In the genomic region with DNA sequence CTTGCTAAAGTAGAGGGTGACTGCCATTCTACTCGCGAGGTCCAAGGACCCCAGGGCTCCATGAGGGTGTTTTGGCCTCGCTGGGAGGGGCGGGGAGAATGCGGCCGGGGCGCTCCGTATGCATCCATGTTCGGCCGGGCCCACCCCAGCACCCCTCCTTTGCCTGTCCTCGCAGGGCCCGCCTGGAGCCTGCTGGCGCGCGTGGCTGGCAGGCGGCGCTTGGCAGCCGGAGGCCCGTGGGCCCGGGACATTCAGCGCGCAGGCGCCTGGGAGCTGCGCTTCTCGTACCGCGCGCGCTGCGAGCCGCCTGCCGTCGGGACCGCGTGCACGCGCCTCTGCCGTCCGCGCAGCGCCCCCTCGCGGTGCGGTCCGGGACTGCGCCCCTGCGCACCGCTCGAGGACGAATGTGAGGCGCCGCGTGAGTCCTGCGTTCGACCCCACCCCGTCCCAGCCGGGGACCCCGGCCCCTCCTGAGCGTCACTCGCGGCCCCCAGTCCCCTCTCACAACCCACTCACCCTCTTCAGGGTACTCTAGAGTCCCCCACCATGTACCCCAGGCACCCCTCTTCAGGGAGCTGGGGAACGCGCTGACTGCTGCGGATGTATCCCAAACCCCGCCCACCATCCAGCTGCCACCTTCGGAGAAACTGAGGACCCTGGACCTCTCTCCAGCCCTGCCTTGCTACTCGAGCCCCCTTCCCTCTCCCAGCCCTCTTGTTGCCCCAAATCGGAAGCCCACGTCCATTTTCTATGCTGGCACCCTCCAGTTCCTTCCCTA, we compare ENCODE assay signal across 9 cellular contexts. TPM values are rescaled to one million over a fixed set of nuclear protein-coding genes. Genes with fewer than 3 reads are reported as not detected.
DNase-seq lines count a peak whose midpoint lies in the region; ATAC-seq and TF ChIP-seq lines count a peak whose summit lies in the region.
"Had no signal": no experiment of that assay in that cellular context is flagged by ENCODE, and none has a peak within 500 bp of the region (broad histone marks: within the 10 kb centered on the region; RNA-seq: fewer than 3 reads in every experiment).

No MANE protein-coding gene starts in this region.

- H2AFZ ChIP-seq in osteoblast (ENCODE audit: low read length), result no peak overlapping the region

- no peaks in the 10 kb centered on the region for H3K9me3 Mint-ChIP-seq in type B pancreatic cell

- H3K4me3 ChIP-seq in GM12865 (ENCODE audit: low read depth, low read length), result no peak overlapping the region
- H3K4me3 ChIP-seq in osteoblast (ENCODE audit: insufficient read depth, low read length), result no peak overlapping the region

- no peak for ATAC-seq in GM18498 (IDR thresholded peaks at IDR 0.05; ENCODE audit: unreplicated experiment)
- ATAC-seq in omental fat pad (ENCODE audit: low FRiP score), result no peak

- peaks cover 3% of the 10 kb centered on the region for H3K36me3 Mint-ChIP-seq in type B pancreatic cell

- peaks cover 8% of the 10 kb centered on the region for H3K4me1 Mint-ChIP-seq in type B pancreatic cell (ENCODE audit: unreplicated experiment)

- H3K9me3 ChIP-seq in osteoblast (ENCODE audit: low read depth, low read length), result no peaks in the 10 kb centered on the region

- H3K4me1 ChIP-seq in osteoblast (ENCODE audit: insufficient read depth, low read length), result peaks cover 5% of the 10 kb centered on the region

- peaks cover 81% of the 10 kb centered on the region for H3K27me3 Mint-ChIP-seq in type B pancreatic cell

- peaks cover 60% of the 10 kb centered on the region for H3K27me3 ChIP-seq in osteoblast (ENCODE audit: insufficient read depth, low read length)

- H3K36me3 ChIP-seq in osteoblast (ENCODE audit: insufficient read depth, low read length), result no peaks in the 10 kb centered on the region

- H4K20me1 ChIP-seq in osteoblast (ENCODE audit: insufficient read depth, low read length), result no peaks in the 10 kb centered on the region

- TF ChIP-seq CTCF in GM12865 (IDR thresholded peaks at IDR 0.05; ENCODE audit: insufficient read depth, low read depth, low read length, missing control alignments) (peak; percentile 79), osteoblast (IDR thresholded peaks at IDR 0.05; ENCODE audit: extremely low read depth, low read depth, low read length) (peak; percentile 46), type B pancreatic cell (conservative IDR thresholded peaks at IDR 0.05) (peak; percentile 96), omental fat pad (IDR thresholded peaks at IDR 0.05) (peak in 1 of 3 donors; percentile 66)

- no peak for TF ChIP-seq POLR2A in erythroblast (IDR thresholded peaks at IDR 0.05; ENCODE audit: low read length)

- H3K27ac ChIP-seq in osteoblast (ENCODE audit: low read depth, low read length), result no peak overlapping the region

- no peak overlapping the region for H3K4me2 ChIP-seq in osteoblast (ENCODE audit: insufficient read depth, low read length)

- DNase-seq in GM12865 (ENCODE audit: low read depth) (peak; percentile 85), NOMO-1 treated with dmso at 0.1 percent for 144 hours (lab: John Stamatoyannopoulos, UW; ENCODE audit: unreplicated experiment) (peak; percentile 22), erythroblast (lab: John Stamatoyannopoulos, UW) (peak; percentile 90 to 93), osteoblast (ENCODE audit: insufficient read length, low spot score, missing footprints) (peak; percentile 98), type B pancreatic cell (ENCODE audit: extremely low spot score, unreplicated experiment) (peak; percentile 80), omental fat pad (ENCODE audit: low spot score) (no peak)
- DNase-seq in activated CD8-positive, alpha-beta memory T cell treated with anti-CD3 and anti-CD28 coated beads, Interleukin-2, amount 50 U/mL, for 48 hours, result peak; percentile 95

- H3K27ac Mint-ChIP-seq in type B pancreatic cell, result no peak overlapping the region

- H3K4me3 Mint-ChIP-seq in type B pancreatic cell, result no peak overlapping the region

- no peaks in the 10 kb centered on the region for H3K79me2 ChIP-seq in osteoblast (ENCODE audit: insufficient read depth, low read length)

RNA-seq across cellular contexts. Expression of a gene that starts 4.1 kb away (rescaled TPM):
- total RNA-seq in osteoblast (under 0.01 TPM in 1 of 2 replicates, not detected in the other), type B pancreatic cell (ENCODE audit: low replicate concordance) (0.74 and 2.7 TPM in 2 replicates), omental fat pad (under 1 TPM in 1 of 4 donors, not detected in 3; 0.24 TPM)

RNA-seq across cellular contexts. Expression of a gene that starts 12.1 kb away (rescaled TPM):
- total RNA-seq in osteoblast, result not detected in 2 replicates
- total RNA-seq in type B pancreatic cell (ENCODE audit: low replicate concordance), result 1.1 TPM in 1 of 2 replicates, not detected in the other
- not detected for total RNA-seq in omental fat pad
- total RNA-seq: T-helper 2 cell treated with Interferon-gamma antibody and Interleukin-4, amounts not matched to agents 100 ng/mL and 5 ng/mL, for 36 hours had no signal

RNA-seq across cellular contexts. Expression of a gene that starts 22.2 kb away (rescaled TPM):
- 29.8 and 36.9 TPM in 2 replicates for total RNA-seq in osteoblast
- 63.6 and 82.2 TPM in 2 replicates for total RNA-seq in type B pancreatic cell (ENCODE audit: low replicate concordance)
- total RNA-seq in omental fat pad, result 10 to 100 TPM; 36.4 to 65.7 (median 50.3) TPM

RNA-seq across cellular contexts. Expression of a gene that starts 29.8 kb away (rescaled TPM):
- total RNA-seq in osteoblast (4.7 and 5.1 TPM in 2 replicates), type B pancreatic cell (ENCODE audit: low replicate concordance) (1.1 and 4.8 TPM in 2 replicates), omental fat pad (1 to 10 TPM; 1.8 to 4.4 (median 2.3) TPM)

RNA-seq across cellular contexts. Expression of a gene that starts 37.1 kb away (rescaled TPM):
- total RNA-seq in osteoblast (8.3 TPM in 2 replicates), type B pancreatic cell (ENCODE audit: low replicate concordance) (15.3 and 19.2 TPM in 2 replicates), omental fat pad (10 to 100 TPM in 2 of 4 donors, 1 to 10 TPM in 2; 6.2 to 13.6 (median 9.6) TPM)
